14 cellular contexts compared by ENCODE assay signal in the genomic region with DNA sequence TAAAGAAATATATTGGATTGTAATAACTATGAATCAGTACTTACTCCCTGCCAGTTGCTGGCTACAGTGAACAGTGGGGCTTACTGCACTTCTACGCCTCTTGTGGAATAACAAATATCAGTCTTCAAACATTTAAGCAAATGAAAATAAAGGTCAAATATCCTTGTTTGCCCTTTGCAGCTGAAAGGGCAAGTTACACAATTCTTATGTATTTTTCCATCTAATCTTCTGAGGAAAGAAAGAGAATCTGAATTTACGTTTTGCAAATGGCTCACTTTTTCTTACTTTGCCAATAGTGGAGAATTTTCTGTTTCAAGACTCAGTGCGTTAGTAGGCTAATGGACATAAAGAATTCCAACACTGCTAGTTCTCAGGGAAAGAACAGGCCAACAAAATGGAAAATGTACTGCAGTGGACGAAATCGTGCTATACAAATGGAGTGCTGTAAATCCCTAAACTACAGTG.
DNase-seq lines count a peak whose midpoint lies in the region; ATAC-seq and TF ChIP-seq lines count a peak whose summit lies in the region.
"Had no signal": no experiment of that assay in that cellular context is flagged by ENCODE, and none has a peak within 500 bp of the region (broad histone marks: within the 10 kb centered on the region; RNA-seq: fewer than 3 reads in every experiment).

No MANE protein-coding gene starts in this region.

- TF ChIP-seq CTCF in right lobe of liver (IDR thresholded peaks at IDR 0.05), result peak in 3 of 4 donors; percentile 20 to 26 (median 22)
- no peak for TF ChIP-seq CTCF in CD4-positive, alpha-beta T cell (IDR thresholded peaks at IDR 0.05)

- POLR2A ChIA-PET in CD4-positive, alpha-beta T cell (lab: Charles Lee), result no interaction called here

- H3K4me3 Mint-ChIP-seq in CD4-positive, alpha-beta T cell, result no peak overlapping the region
- H3K4me3 Mint-ChIP-seq: CD14-positive monocyte; CD8-positive, alpha-beta T cell had no signal

- no peak for TF ChIP-seq POLR2A in right lobe of liver (IDR thresholded peaks at IDR 0.05)

- no peaks in the 10 kb centered on the region for H3K36me3 ChIP-seq in right lobe of liver
- H3K36me3 ChIP-seq: BLaER1, HAP-1 had no signal

- H3K9me3 Mint-ChIP-seq in CD4-positive, alpha-beta T cell, result no peaks in the 10 kb centered on the region

- peak; percentile 88 for ATAC-seq in left lobe of liver
- peak; percentile 87 to 95 (median 93) for ATAC-seq in right lobe of liver
- ATAC-seq in CD4-positive, alpha-beta T cell (ENCODE audit: poor library complexity), result no peak
- ATAC-seq: CD8-positive, alpha-beta T cell had no signal

- no peaks in the 10 kb centered on the region for H3K36me3 Mint-ChIP-seq in CD4-positive, alpha-beta T cell (ENCODE audit: low read depth)
- H3K36me3 Mint-ChIP-seq: CD14-positive monocyte; CD8-positive, alpha-beta T cell had no signal

- H3K27me3 ChIP-seq in right lobe of liver, result no peaks in the 10 kb centered on the region
- H3K27me3 ChIP-seq in CD4-positive, alpha-beta T cell (ENCODE audit: control insufficient read depth, insufficient read depth, low read length), result no peaks in the 10 kb centered on the region
- H3K27me3 ChIP-seq: BLaER1 had no signal

- H3K9me3 ChIP-seq in right lobe of liver, result no peaks in the 10 kb centered on the region
- H3K9me3 ChIP-seq in CD4-positive, alpha-beta T cell (ENCODE audit: control insufficient read depth, low read length), result no peaks in the 10 kb centered on the region
- H3K9me3 ChIP-seq: BLaER1, HAP-1 had no signal

- peaks cover 4% of the 10 kb centered on the region for H3K4me1 Mint-ChIP-seq in CD4-positive, alpha-beta T cell (ENCODE audit: low read depth)

- CTCF ChIA-PET in CD4-positive, alpha-beta T cell (lab: Charles Lee), result no interaction called here

- no peak overlapping the region for H3K27ac Mint-ChIP-seq in CD4-positive, alpha-beta T cell
- H3K27ac Mint-ChIP-seq: CD14-positive monocyte; CD8-positive, alpha-beta T cell had no signal

- DNase-seq in NCI-H510A treated with DMSO at 0.1 percent for 48 hours (lab: John Stamatoyannopoulos, UW) (peak; percentile 44), NCI-H510A (lab: John Stamatoyannopoulos, UW) (no peak), left lobe of liver (ENCODE audit: low spot score) (no peak), right lobe of liver (no peak), NCI-H1694 (lab: John Stamatoyannopoulos, UW) (no peak), NCI-H1436 (lab: John Stamatoyannopoulos, UW) (no peak)
- DNase-seq in CD4-positive, alpha-beta T cell, result no peak
- DNase-seq: 8988T; Calu3; CD8-positive, alpha-beta T cell; GM23248 had no signal

- intact Hi-C loops in right lobe of liver (cut with DNase I), result no loop called here
- intact Hi-C loops in CD4-positive, alpha-beta T cell (cut with DNase I, micrococcal nuclease), result no loop called here

- peak overlapping the region in 2 of 3 donors; percentile 45 to 72 for H3K27ac ChIP-seq in right lobe of liver
- H3K27ac ChIP-seq in CD4-positive, alpha-beta T cell (ENCODE audit: low read depth, low read length), result no peak overlapping the region
- H3K27ac ChIP-seq: BLaER1, GM23248 had no signal

- WGBS in right lobe of liver (ENCODE audit: insufficient coverage, low coverage, low lambda C conversion rate, missing lambda C conversion rate), result 36% methylated on average over 5 of the region's 5 CpGs

- H3K4me1 ChIP-seq in right lobe of liver, result peaks cover 0 to 16% (median 0%) of the 10 kb centered on the region in 4 donors
- H3K4me1 ChIP-seq: HAP-1 had no signal

- no peak overlapping the region for H3K4me3 ChIP-seq in right lobe of liver
- H3K4me3 ChIP-seq: BLaER1, GM23248, HAP-1 had no signal

- no peaks in the 10 kb centered on the region for H3K27me3 Mint-ChIP-seq in CD4-positive, alpha-beta T cell
